12 cellular contexts compared by ENCODE assay signal in the genomic region with DNA sequence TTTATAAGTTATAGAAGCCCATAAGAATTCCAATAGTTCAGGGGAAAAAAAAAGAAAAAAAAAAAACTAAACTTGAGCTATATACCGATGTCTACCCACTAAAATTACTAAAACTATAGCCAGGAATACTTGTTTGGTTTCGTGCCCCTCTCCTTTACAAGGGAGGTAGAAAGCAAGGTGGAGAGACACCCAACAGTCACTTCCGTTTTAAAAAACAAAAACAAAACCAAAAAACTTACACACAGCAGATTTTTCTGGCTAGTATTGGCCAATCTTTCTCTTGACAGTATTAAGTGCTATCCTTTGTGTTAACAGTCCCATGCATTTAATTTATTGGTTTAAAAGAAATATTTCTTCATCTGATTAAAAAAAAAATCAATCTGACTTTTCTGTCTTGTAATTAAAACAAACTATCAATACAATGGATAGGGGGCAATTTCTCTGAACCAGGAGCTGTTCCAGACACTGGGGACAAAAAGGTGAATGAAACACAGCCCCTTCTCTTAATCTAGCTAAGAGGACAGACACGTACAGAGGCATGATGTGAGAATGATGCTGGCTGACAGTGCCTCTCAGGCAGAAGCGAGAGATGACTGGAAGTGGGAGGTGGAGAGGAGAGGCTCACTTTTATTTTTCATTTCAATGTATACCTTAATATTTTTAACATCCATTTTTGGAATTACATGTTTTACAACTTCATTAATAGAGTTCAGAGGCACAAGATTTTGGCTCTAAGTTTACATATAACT.
DNase-seq lines count a peak whose midpoint lies in the region; ATAC-seq lines count a peak whose summit lies in the region.
"Had no signal": no experiment of that assay in that cellular context is flagged by ENCODE, and none has a peak within 500 bp of the region (broad histone marks: within the 10 kb centered on the region; RNA-seq: fewer than 3 reads in every experiment).

No MANE protein-coding gene starts in this region.

- no peaks in the 10 kb centered on the region for H3K9me3 ChIP-seq in T-helper 17 cell (ENCODE audit: control insufficient read depth, low read length, poor library complexity, severe bottlenecking)
- no peaks in the 10 kb centered on the region for H3K9me3 ChIP-seq in effector memory CD4-positive, alpha-beta T cell (ENCODE audit: control insufficient read depth, low read length)
- H3K9me3 ChIP-seq: thoracic aorta had no signal

- no peaks in the 10 kb centered on the region for H3K36me3 Mint-ChIP-seq in T-helper 17 cell (ENCODE audit: low read depth)
- H3K36me3 Mint-ChIP-seq in stimulated activated naive B cell treated with anti-CD40 and anti-IgM and Interleukin-4, amounts not matched to agents 10 μg/mL and 1 μg/mL and 100 μg/mL, for 72 hours: peaks cover 20 to 48% of the 10 kb centered on the region in 2 donors

- peak overlapping the region; percentile 74 for H3K27ac Mint-ChIP-seq in T-helper 17 cell
- H3K27ac Mint-ChIP-seq in stimulated activated naive B cell treated with anti-CD40 and anti-IgM and Interleukin-4, amounts not matched to agents 10 μg/mL and 1 μg/mL and 100 μg/mL, for 72 hours: peak overlapping the region; percentile 21

- ATAC-seq in T-helper 17 cell: peak; percentile 66
- no peak for ATAC-seq in stimulated activated naive B cell treated with anti-CD40 and anti-IgM and Interleukin-4, amounts not matched to agents 10 μg/mL and 1 μg/mL and 100 μg/mL, for 72 hours (replicated peaks)
- ATAC-seq: PC-3 had no signal

- peak; percentile 58 for DNase-seq in activated CD4-positive, alpha-beta T cell treated with anti-CD3 and anti-CD28 coated beads for 48 hours
- DNase-seq in activated CD4-positive, alpha-beta T cell treated with anti-CD3 and anti-CD28 coated beads, Interleukin-2, amount 50 U/mL, for 1 hour: no peak
- no peak for DNase-seq in T-helper 17 cell
- no peak for DNase-seq in effector memory CD4-positive, alpha-beta T cell
- no peak for DNase-seq in stimulated activated naive B cell treated with anti-CD40 and anti-IgM and Interleukin-4, amounts not matched to agents 10 μg/mL and 1 μg/mL and 100 μg/mL, for 72 hours
- no peak for DNase-seq in AML-193 (lab: John Stamatoyannopoulos, UW)
- no peak for DNase-seq in mucosa of gallbladder (ENCODE audit: low spot score)
- DNase-seq in NAMALWA (ENCODE audit: low spot score): no peak
- DNase-seq: HCEC 1CT, NCI-H1048, PC-3 had no signal

- H3K27ac ChIP-seq in effector memory CD4-positive, alpha-beta T cell (ENCODE audit: insufficient read depth, low read length, poor library complexity, severe bottlenecking): no peak overlapping the region
- H3K27ac ChIP-seq: thoracic aorta had no signal

- peaks cover 18% of the 10 kb centered on the region for H3K4me1 Mint-ChIP-seq in T-helper 17 cell
- H3K4me1 Mint-ChIP-seq in stimulated activated naive B cell treated with anti-CD40 and anti-IgM and Interleukin-4, amounts not matched to agents 10 μg/mL and 1 μg/mL and 100 μg/mL, for 72 hours: peaks cover 27 to 65% of the 10 kb centered on the region in 2 donors

- no peaks in the 10 kb centered on the region for H3K9me3 Mint-ChIP-seq in stimulated activated naive B cell treated with anti-CD40 and anti-IgM and Interleukin-4, amounts not matched to agents 10 μg/mL and 1 μg/mL and 100 μg/mL, for 72 hours

- H3K4me3 ChIP-seq in effector memory CD4-positive, alpha-beta T cell (ENCODE audit: insufficient read depth, low read depth, low read length, poor library complexity, severe bottlenecking): peak overlapping the region; percentile 10
- H3K4me3 ChIP-seq: thoracic aorta had no signal

- no peaks in the 10 kb centered on the region for H3K27me3 Mint-ChIP-seq in T-helper 17 cell
- no peaks in the 10 kb centered on the region for H3K27me3 Mint-ChIP-seq in stimulated activated naive B cell treated with anti-CD40 and anti-IgM and Interleukin-4, amounts not matched to agents 10 μg/mL and 1 μg/mL and 100 μg/mL, for 72 hours

- no peaks in the 10 kb centered on the region for H3K36me3 ChIP-seq in effector memory CD4-positive, alpha-beta T cell (ENCODE audit: control insufficient read depth, insufficient read depth, low read length)
- H3K36me3 ChIP-seq: thoracic aorta had no signal

- H3K4me1 ChIP-seq in effector memory CD4-positive, alpha-beta T cell (ENCODE audit: control insufficient read depth, insufficient read depth, low read length, poor library complexity, severe bottlenecking): peaks cover 9% of the 10 kb centered on the region

- H3K27me3 ChIP-seq in effector memory CD4-positive, alpha-beta T cell (replicated peaks; ENCODE audit: control insufficient read depth, insufficient read depth, low read length, poor library complexity, severe bottlenecking): no peaks in the 10 kb centered on the region

- peak overlapping the region; percentile 73 for H3K4me3 Mint-ChIP-seq in T-helper 17 cell
- H3K4me3 Mint-ChIP-seq in stimulated activated naive B cell treated with anti-CD40 and anti-IgM and Interleukin-4, amounts not matched to agents 10 μg/mL and 1 μg/mL and 100 μg/mL, for 72 hours: no peak overlapping the region
